Comparison of ENCODE assay signal across 9 cellular contexts in genomic region chr12:130761537-130762318, GRCh38. TPM values are rescaled to one million over a fixed set of nuclear protein-coding genes. Genes with fewer than 3 reads are reported as not detected.
A peak's percentile ranks its signal among the peaks of the same experiment; 100 is the strongest.
DNase-seq lines count a peak whose midpoint lies in the region; ATAC-seq and TF ChIP-seq lines count a peak whose summit lies in the region.
"Had no signal": no experiment of that assay in that cellular context is flagged by ENCODE, and none has a peak within 500 bp of the region (broad histone marks: within the 10 kb centered on the region; RNA-seq: fewer than 3 reads in every experiment).

No MANE protein-coding gene starts in this region.

- ATAC-seq in HG02623 (IDR thresholded peaks at IDR 0.05; ENCODE audit: unreplicated experiment) = peak; percentile 31
- peak; percentile 27 for ATAC-seq in omental fat pad (ENCODE audit: low FRiP score)
- ATAC-seq in GM18520 (IDR thresholded peaks at IDR 0.05; ENCODE audit: unreplicated experiment) = no peak

- H3K27ac ChIP-seq in transverse colon = no peak overlapping the region
- H3K27ac ChIP-seq: epithelial cell of prostate had no signal

- H3K36me3 ChIP-seq in transverse colon = no peaks in the 10 kb centered on the region

- no peak for TF ChIP-seq POLR2A in transverse colon (IDR thresholded peaks at IDR 0.05)

- H3K4me3 ChIP-seq in fibroblast of mammary gland (ENCODE audit: control insufficient read depth, low read depth, low read length) (no peak overlapping the region), transverse colon (no peak overlapping the region)

- intact Hi-C loops in transverse colon (cut with DNase I; ENCODE audit: low total_unique reads) = no loop called here

- no peak for TF ChIP-seq EP300 in transverse colon (IDR thresholded peaks at IDR 0.05; ENCODE audit: low read depth)

- H3K27me3 ChIP-seq in transverse colon = peaks cover 11% of the 10 kb centered on the region

- H3K4me1 ChIP-seq in transverse colon = no peaks in the 10 kb centered on the region

- H3K9me3 ChIP-seq in transverse colon = no peaks in the 10 kb centered on the region

- TF ChIP-seq CTCF in GM10266 (IDR thresholded peaks at IDR 0.05; ENCODE audit: control insufficient read depth, insufficient read depth, low read depth, missing control alignments) (peak; percentile 79), fibroblast of mammary gland (conservative IDR thresholded peaks at IDR 0.05; ENCODE audit: control insufficient read depth, insufficient read depth, low read depth, low read length) (peak; percentile 52), omental fat pad (IDR thresholded peaks at IDR 0.05) (no peak), transverse colon (IDR thresholded peaks at IDR 0.05) (peak in 4 of 5 experiments; percentile 25 to 34 (median 32))

- in situ Hi-C loops in transverse colon (cut with MboI; ENCODE audit: low pct_ligation_motif_present in 1 of 4, low pct_unique_long_range_greater_than_20kb in 1 of 4, low sequenced_read_pairs in 3 of 4) = no loop called here

- WGBS in transverse colon (ENCODE audit: low coverage in 1 of 2), 2 donors = 30% methylated on average over 26 of the region's 29 CpGs; no CpG with 5 or more reads in 1 of the 2 donors

- DNase-seq in GM10266 (ENCODE audit: extremely low spot score) (peak; percentile 74), NCI-H748 treated with DMSO at 0.1 percent for 48 hours (lab: John Stamatoyannopoulos, UW) (peak; percentile 33), activated T-cell treated with anti-CD3 and anti-CD28 coated beads for 4 hours (peak; percentile 43), fibroblast of mammary gland (ENCODE audit: low read depth) (peak; percentile 42), omental fat pad (ENCODE audit: low spot score) (no peak), transverse colon (peak; percentile 26)

RNA-seq across cellular contexts. Expression of gene RIMBP2, which starts 45.6 kb away (rescaled TPM):
- 1 to 10 TPM in 2 of 4 donors, under 1 TPM in 1, not detected in 1; 0.36 to 3.2 (median 1.6) TPM for total RNA-seq in omental fat pad
- 10 to 100 TPM in 1 of 4 donors, 1 to 10 TPM in 3; 2.9 to 17.3 (median 4.3) TPM for total RNA-seq in transverse colon

Comparison
In these comparisons a context has a peak if more than half of its experiments do, and no peak if none do; other contexts are left out.
1. CTCF ChIP-seq: peak in GM10266 (single experiment), fibroblast of mammary gland (single experiment) and transverse colon (4 of 5); none in omental fat pad (0 of 3).